15 cellular contexts compared by ENCODE assay signal in the genomic region with DNA sequence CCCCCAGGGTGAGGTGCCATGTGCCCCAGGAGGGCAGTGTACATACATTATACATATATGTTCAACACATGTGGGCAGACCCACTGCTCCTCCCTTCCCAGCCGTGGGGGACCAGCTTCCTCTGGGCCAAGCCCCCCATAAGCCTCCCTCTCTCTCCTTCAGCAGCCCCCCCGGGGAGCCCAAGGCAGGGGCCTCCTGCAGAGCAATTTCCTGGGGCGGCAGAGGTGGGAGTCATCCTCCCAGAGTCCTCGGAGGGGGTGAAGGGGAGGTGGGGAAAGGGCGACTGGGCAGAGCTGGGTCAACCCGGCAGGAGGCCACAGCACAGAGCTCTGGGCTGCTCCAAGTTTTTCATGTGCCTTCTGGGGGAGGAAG.
A peak's percentile ranks its signal among the peaks of the same experiment; 100 is the strongest.
DNase-seq lines count a peak whose midpoint lies in the region; ATAC-seq and TF ChIP-seq lines count a peak whose summit lies in the region.
"Had no signal": no experiment of that assay in that cellular context is flagged by ENCODE, and none has a peak within 500 bp of the region (broad histone marks: within the 10 kb centered on the region; RNA-seq: fewer than 3 reads in every experiment).

No MANE protein-coding gene starts in this region.

- H3K36me3 ChIP-seq in DND-41 (ENCODE audit: insufficient read depth, low read length): no peaks in the 10 kb centered on the region
- H3K36me3 ChIP-seq in ascending aorta: no peaks in the 10 kb centered on the region
- H3K36me3 ChIP-seq in hepatocyte (replicated peaks; ENCODE audit: insufficient read depth, low read depth): no peaks in the 10 kb centered on the region
- H3K36me3 ChIP-seq in skeletal muscle satellite cell (ENCODE audit: insufficient read depth, low read length): no peaks in the 10 kb centered on the region
- H3K36me3 ChIP-seq: suprapubic skin had no signal

- H3K27me3 ChIP-seq in DND-41 (ENCODE audit: insufficient read depth, low read length, poor library complexity): no peaks in the 10 kb centered on the region
- H3K27me3 ChIP-seq in ascending aorta: no peaks in the 10 kb centered on the region
- no peaks in the 10 kb centered on the region for H3K27me3 ChIP-seq in hepatocyte
- H3K27me3 ChIP-seq in skeletal muscle satellite cell (ENCODE audit: control insufficient read depth, insufficient read depth, low read length): peaks cover 4% of the 10 kb centered on the region
- H3K27me3 ChIP-seq: suprapubic skin had no signal

- H3K9me2 ChIP-seq in hepatocyte (replicated peaks; ENCODE audit: insufficient read depth): no peaks in the 10 kb centered on the region

- no peak overlapping the region for H3K27ac ChIP-seq in DND-41 (ENCODE audit: low read length)
- H3K27ac ChIP-seq in ascending aorta: peak overlapping the region; percentile 81 to 89
- H3K27ac ChIP-seq in hepatocyte: peak overlapping the region; percentile 94
- H3K27ac ChIP-seq: suprapubic skin had no signal

- H3K4me2 ChIP-seq in DND-41 (ENCODE audit: insufficient read depth, low read length) (no peak overlapping the region), hepatocyte (peak overlapping the region; percentile 55), skeletal muscle satellite cell (ENCODE audit: low read length) (no peak overlapping the region)

- H3K4me1 ChIP-seq in DND-41 (ENCODE audit: insufficient read depth, low read length) (no peaks in the 10 kb centered on the region), ascending aorta (peaks cover 7 to 26% of the 10 kb centered on the region in 2 donors), hepatocyte (ENCODE audit: insufficient read depth) (peaks cover 31% of the 10 kb centered on the region), skeletal muscle satellite cell (ENCODE audit: control insufficient read depth, insufficient read depth, low read length) (peaks cover 18% of the 10 kb centered on the region)

- no peaks in the 10 kb centered on the region for H3K79me2 ChIP-seq in DND-41 (ENCODE audit: insufficient read depth, low read length)
- no peaks in the 10 kb centered on the region for H3K79me2 ChIP-seq in hepatocyte

- no peaks in the 10 kb centered on the region for H3K9me3 ChIP-seq in DND-41 (ENCODE audit: insufficient read depth, low read length, severe bottlenecking)
- H3K9me3 ChIP-seq in ascending aorta: no peaks in the 10 kb centered on the region
- H3K9me3 ChIP-seq in hepatocyte (ENCODE audit: low read depth): no peaks in the 10 kb centered on the region
- H3K9me3 ChIP-seq in skeletal muscle satellite cell (replicated peaks; ENCODE audit: low read length): no peaks in the 10 kb centered on the region
- H3K9me3 ChIP-seq: suprapubic skin had no signal

- intact Hi-C loops in ascending aorta (cut with DNase I): loop anchor here (2.0 kb wide), 2 partner anchors 20 to 80 kb away; no protein-coding TSS in a partner anchor

- no peak for DNase-seq in DND-41
- DNase-seq in ascending aorta (ENCODE audit: low spot score in 2 of 2): no peak
- peak; percentile 43 for DNase-seq in hepatocyte (ENCODE audit: low spot score)
- DNase-seq in SKM-1 treated with dmso at 0.1 percent for 144 hours (lab: John Stamatoyannopoulos, UW; ENCODE audit: unreplicated experiment): no peak
- DNase-seq in Kasumi-1 (lab: John Stamatoyannopoulos, UW): no peak
- DNase-seq in HuH-7.5 (ENCODE audit: low spot score): no peak
- DNase-seq: activated T-cell treated with anti-CD3 and anti-CD28 coated beads, Interleukin-2, amount 50 U/mL, for 72 hours; AML-193; central memory CD4-positive, alpha-beta T cell; NCI-H1105; NCI-H524 treated with DMSO at 0.1 percent for 48 hours had no signal

- ATAC-seq in DND-41 (ENCODE audit: insufficient read depth, low read depth): 0 out of 3 replicates have a peak, but pooled peaks have one; percentile 14
- no peak for ATAC-seq in HG02642 (IDR thresholded peaks at IDR 0.05; ENCODE audit: poor library complexity, unreplicated experiment)
- ATAC-seq: activated CD4-positive, CD25-positive, alpha-beta regulatory T cell treated with anti-CD3 and anti-CD28 coated beads, Interleukin-2, amount 50 U/mL, for 24 hours; activated T-cell treated with anti-CD3 and anti-CD28 coated beads, Interleukin-2, amount 50 U/mL, for 72 hours had no signal

- no peak overlapping the region for H3K9ac ChIP-seq in DND-41 (ENCODE audit: low read depth, low read length)
- H3K9ac ChIP-seq in skeletal muscle satellite cell (ENCODE audit: low read depth, low read length): peak overlapping the region; percentile 0

- H4K20me1 ChIP-seq in DND-41 (ENCODE audit: insufficient read depth, low read length): no peaks in the 10 kb centered on the region
- H4K20me1 ChIP-seq in hepatocyte (ENCODE audit: insufficient read depth, poor library complexity, severe bottlenecking): no peaks in the 10 kb centered on the region

- H2AFZ ChIP-seq in DND-41 (ENCODE audit: low read depth, low read length): no peak overlapping the region
- H2AFZ ChIP-seq in hepatocyte: no peak overlapping the region

- TF ChIP-seq CTCF in DND-41 (IDR thresholded peaks at IDR 0.05; ENCODE audit: borderline replicate concordance, extremely low read depth, low read length, poor library complexity, severe bottlenecking) (no peak), ascending aorta (IDR thresholded peaks at IDR 0.05) (no peak), hepatocyte (IDR thresholded peaks at IDR 0.05; ENCODE audit: poor library complexity) (no peak)

- WGBS in hepatocyte (ENCODE audit: low lambda C conversion rate, missing lambda C conversion rate): 40% methylated on average over 5 of the region's 6 CpGs

- H3K4me3 ChIP-seq in DND-41 (ENCODE audit: low read depth in 1 of 2, low read length in 2 of 2) (no peak overlapping the region), ascending aorta (no peak overlapping the region), hepatocyte (no peak overlapping the region), skeletal muscle satellite cell (ENCODE audit: low read length) (no peak overlapping the region)
- H3K4me3 ChIP-seq: suprapubic skin had no signal
